Comparison of ENCODE assay signal across 26 cellular contexts in the genomic region with DNA sequence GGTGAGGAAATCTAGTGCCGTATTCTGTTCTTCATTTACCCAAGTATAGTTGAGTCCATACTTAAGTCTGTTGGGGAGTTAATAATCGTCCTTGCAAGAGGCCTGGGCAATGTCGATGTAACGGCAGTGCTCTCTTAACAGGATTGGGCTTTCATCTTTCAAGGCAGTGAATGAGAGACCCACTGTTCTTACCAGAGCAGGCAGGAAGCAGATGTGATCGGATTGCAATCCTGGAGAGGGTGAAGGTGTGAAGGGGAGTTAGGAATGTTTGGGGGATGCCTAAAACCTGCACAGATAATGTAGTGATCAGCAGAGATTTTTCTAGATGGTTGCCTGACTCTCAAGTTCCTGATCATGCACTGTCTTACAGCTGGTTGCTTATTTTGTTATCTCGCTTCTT.
"Had no signal": no experiment of that assay in that cellular context is flagged by ENCODE, and none has a peak within 500 bp of the region (broad histone marks: within the 10 kb centered on the region; RNA-seq: fewer than 3 reads in every experiment).

No MANE protein-coding gene starts in this region.

- H3K4me2 ChIP-seq: KMS-11 had no signal

- H3K4me3 ChIP-seq: K562, SJSA1, SK-N-MC had no signal

- DNase-seq: Kasumi-1, MM.1S, MV-4-11, NCI-H1048, NCI-H1105, NCI-H1417, NCI-H1436 treated with DMSO at 0.1 percent for 48 hours, NCI-H1694, NCI-H187 treated with DMSO at 0.1 percent for 48 hours, NCI-H2029 treated with DMSO at 0.1 percent for 48 hours, NCI-H2171 treated with DMSO at 0.1 percent for 48 hours, NCI-H345, NCI-H446 treated with DMSO at 0.1 percent for 48 hours, NCI-H510A treated with DMSO at 0.1 percent for 48 hours, NCI-H526, Right ventricle myocardium superior, RPMI8226, SIG-M5 had no signal

- H3K36me3 Mint-ChIP-seq: IgD-negative memory B cell had no signal

- H3K27ac ChIP-seq: HL-60, KMS-11, SJSA1, SK-N-MC had no signal

- H3K4me1 ChIP-seq: SJSA1 had no signal

- FAIRE-seq: HTR-8/SVneo, K562, RCC 7860 had no signal

- H3K36me3 ChIP-seq: SJSA1 had no signal

- H3K27ac Mint-ChIP-seq: IgD-negative memory B cell had no signal

- ATAC-seq: K562 had no signal

- H3K9ac ChIP-seq: KMS-11 had no signal

- H3K9me3 Mint-ChIP-seq: IgD-negative memory B cell had no signal

- H3K4me3 Mint-ChIP-seq: IgD-negative memory B cell had no signal

- H3K4me1 Mint-ChIP-seq: IgD-negative memory B cell had no signal

- H3K27me3 ChIP-seq: SJSA1 had no signal
